ENCODE assay signal across 10 cellular contexts in the genomic region with DNA sequence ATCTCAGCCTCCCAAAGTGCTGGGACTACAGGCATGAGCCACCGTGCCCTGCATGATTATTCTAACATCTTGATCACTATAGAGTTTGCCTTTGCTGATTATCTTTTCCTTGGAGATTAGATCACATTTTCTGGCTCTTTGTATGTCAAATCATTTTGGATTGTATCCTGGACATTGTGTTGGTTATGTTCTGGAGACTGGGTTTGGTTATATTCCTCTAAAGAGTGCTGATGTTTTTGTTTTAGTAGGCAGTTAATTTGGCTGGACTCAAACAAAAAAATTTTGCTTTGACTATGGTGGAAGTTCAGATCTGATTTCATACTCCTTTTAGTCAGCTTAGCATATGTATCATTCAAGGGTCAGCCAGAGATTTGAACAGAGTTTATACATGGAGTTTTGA.
"Had no signal": no experiment of that assay in that cellular context is flagged by ENCODE, and none has a peak within 500 bp of the region (broad histone marks: within the 10 kb centered on the region; RNA-seq: fewer than 3 reads in every experiment).

No MANE protein-coding gene starts in this region.

- DNase-seq: IMR-90, Karpas-422, KBM-7, KG1 had no signal

- H3K27ac Mint-ChIP-seq: IgD-negative memory B cell had no signal

- H3K4me3 ChIP-seq: K562 had no signal

- ATAC-seq: HepG2, K562 had no signal

- H3K9ac ChIP-seq: KMS-11 had no signal

- FAIRE-seq: HepG2, HTR-8/SVneo, K562 had no signal

- H3K4me2 ChIP-seq: KMS-11 had no signal

- H3K27me3 Mint-ChIP-seq: IgD-negative memory B cell had no signal

- H3K27ac ChIP-seq: HL-60, KMS-11 had no signal
